In the genomic region with DNA sequence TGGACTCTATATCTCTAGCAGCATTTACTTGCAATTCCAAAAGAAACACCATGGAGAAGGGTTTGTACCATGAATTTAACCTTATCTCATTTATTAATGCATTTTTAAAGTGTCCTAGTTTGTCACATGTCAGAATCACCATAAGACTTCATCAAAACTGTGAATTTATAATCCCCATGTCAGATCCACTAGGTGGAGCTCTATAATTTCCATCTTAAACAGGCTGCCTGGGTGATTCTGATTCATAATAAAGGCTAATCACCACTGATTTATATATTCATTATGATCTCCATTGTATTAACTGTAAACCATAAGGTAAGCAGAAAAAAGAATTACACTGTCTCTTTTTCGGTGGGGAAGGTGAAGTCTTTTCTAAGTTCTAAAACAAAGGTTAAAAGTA, we compare ENCODE assay signal across 12 cellular contexts. TPM values are rescaled to one million over a fixed set of nuclear protein-coding genes. Genes with fewer than 3 reads are reported as not detected.
A peak's percentile ranks its signal among the peaks of the same experiment; 100 is the strongest.
DNase-seq lines count a peak whose midpoint lies in the region; FAIRE-seq and TF ChIP-seq lines count a peak whose summit lies in the region.
"Had no signal": no experiment of that assay in that cellular context is flagged by ENCODE, and none has a peak within 500 bp of the region (broad histone marks: within the 10 kb centered on the region; RNA-seq: fewer than 3 reads in every experiment).

No MANE protein-coding gene starts in this region.

- peaks cover 21% of the 10 kb centered on the region for H3K27me3 Mint-ChIP-seq in osteocyte (ENCODE audit: unreplicated experiment)

- TF ChIP-seq CTCF in LNCaP clone FGC (IDR thresholded peaks at IDR 0.05; ENCODE audit: control insufficient read depth, extremely low read depth, insufficient read depth) = peak; percentile 37; the same call in 1 of the 2 replicates
- peak; percentile 45 for TF ChIP-seq CTCF in osteocyte (IDR thresholded peaks at IDR 0.05)

- no peak for FAIRE-seq in GM19239 (lab: Jason Lieb, UNC)
- FAIRE-seq: urothelium cell line had no signal

- DNase-seq in NCI-H1105 treated with DMSO at 0.1 percent for 48 hours (lab: John Stamatoyannopoulos, UW) (peak; percentile 36), NCI-H1105 (lab: John Stamatoyannopoulos, UW) (no peak), LNCaP clone FGC (ENCODE audit: low read depth) (no peak), cerebellar cortex (ENCODE audit: low spot score) (peak; percentile 47), osteocyte (ENCODE audit: extremely low spot score, unreplicated experiment) (no peak), H4 (ENCODE audit: low spot score) (no peak), MG63 (no peak), GM19239 (ENCODE audit: insufficient read length, low spot score) (no peak)
- DNase-seq: stimulated activated CD4-positive, alpha-beta T cell treated with anti-CD3 and anti-CD28 coated beads, Interleukin-1b, Interleukin-23, amount 100 ng/mL, for 48 hours; T-cell had no signal

- H3K4me3 ChIP-seq in LNCaP clone FGC (ENCODE audit: low read depth, low read length) (no peak overlapping the region), MG63 (no peak overlapping the region)

- H3K36me3 Mint-ChIP-seq in osteocyte (ENCODE audit: unreplicated experiment) = no peaks in the 10 kb centered on the region
- H3K36me3 Mint-ChIP-seq: T-cell had no signal

- no peak overlapping the region for H3K4me3 Mint-ChIP-seq in osteocyte (ENCODE audit: unreplicated experiment)
- H3K4me3 Mint-ChIP-seq: B cell, T-cell had no signal

- H3K27ac Mint-ChIP-seq in osteocyte (ENCODE audit: unreplicated experiment) = no peak overlapping the region
- H3K27ac Mint-ChIP-seq: B cell, T-cell had no signal

- H3K9me3 ChIP-seq in MG63 = no peaks in the 10 kb centered on the region

- peaks cover 2% of the 10 kb centered on the region for H3K9me3 Mint-ChIP-seq in osteocyte (ENCODE audit: unreplicated experiment)
- H3K9me3 Mint-ChIP-seq: T-cell had no signal

- no peaks in the 10 kb centered on the region for H3K36me3 ChIP-seq in MG63

- H3K4me1 Mint-ChIP-seq in osteocyte (ENCODE audit: unreplicated experiment) = peaks cover 3% of the 10 kb centered on the region

- no peaks in the 10 kb centered on the region for H3K27me3 ChIP-seq in MG63

RNA-seq across cellular contexts. Expression of gene TCEAL2, which starts 4.0 kb away (rescaled TPM):
- not detected in 2 replicates for total RNA-seq in osteocyte
- 2.6 and 3.8 TPM in 2 replicates for total RNA-seq in H4 (2014; rRNA removed; shearing (Covaris generic))
- not detected in 2 replicates for total RNA-seq in MG63 (2014; rRNA removed; shearing (Covaris generic); ENCODE audit: low replicate concordance)
- total RNA-seq: B cell had no signal

RNA-seq across cellular contexts. Expression of gene TCEAL6, which starts 12.8 kb away (rescaled TPM):
- total RNA-seq in osteocyte = not detected in 2 replicates
- total RNA-seq in H4 (2014; rRNA removed; shearing (Covaris generic)) = not detected in 2 replicates
- not detected in 2 replicates for total RNA-seq in MG63 (2014; rRNA removed; shearing (Covaris generic); ENCODE audit: low replicate concordance)
- total RNA-seq: B cell, T-cell had no signal

RNA-seq across cellular contexts. Expression of gene BEX5, which starts 26.3 kb away (rescaled TPM):
- not detected in 2 replicates for total RNA-seq in osteocyte
- total RNA-seq in H4 (2014; rRNA removed; shearing (Covaris generic)) = 1.3 TPM in 1 of 2 replicates, not detected in the other
- not detected in 2 replicates for total RNA-seq in MG63 (2014; rRNA removed; shearing (Covaris generic); ENCODE audit: low replicate concordance)

Comparison
In these comparisons a context has a peak if more than half of its experiments do, and no peak if none do; other contexts are left out.
1. DNase-seq: peak in NCI-H1105 treated with DMSO at 0.1 percent for 48 hours (single experiment) and cerebellar cortex (single experiment); none in NCI-H1105 (single experiment), LNCaP clone FGC (single experiment), osteocyte (single experiment), H4 (single experiment), MG63 (single experiment) and GM19239 (single experiment).